Comparison of ENCODE assay signal across 10 cellular contexts in genomic region chr12:106227641-106228319, GRCh38. TPM values are rescaled to one million over a fixed set of nuclear protein-coding genes. Genes with fewer than 3 reads are reported as not detected.
DNase-seq lines count a peak whose midpoint lies in the region; ATAC-seq and FAIRE-seq lines count a peak whose summit lies in the region.
"Had no signal": no experiment of that assay in that cellular context is flagged by ENCODE, and none has a peak within 500 bp of the region (broad histone marks: within the 10 kb centered on the region; RNA-seq: fewer than 3 reads in every experiment).

No MANE protein-coding gene starts in this region.

- peak overlapping the region; percentile 81 for H3K27ac ChIP-seq in CD4-positive, CD25-positive, alpha-beta regulatory T cell (ENCODE audit: insufficient read depth, low read length, poor library complexity, severe bottlenecking)
- peak overlapping the region; percentile 61 for H3K27ac ChIP-seq in naive thymus-derived CD4-positive, alpha-beta T cell (ENCODE audit: low read depth, low read length)
- no peak overlapping the region for H3K27ac ChIP-seq in SJCRH30

- POLR2A ChIA-PET in naive thymus-derived CD4-positive, alpha-beta T cell (lab: Charles Lee): interaction anchor here (0.7 to 6.4 kb wide), 16 partner anchors 17 to 130 kb away, joined by 3 to 97 read pairs (median 4); partner anchors contain the start of genes POLR3B and TCP11L2

- peak; percentile 77 to 79 for ATAC-seq in CD4-positive, CD25-positive, alpha-beta regulatory T cell (ENCODE audit: low read depth in 2 of 2)
- ATAC-seq in activated naive CD8-positive, alpha-beta T cell treated with anti-CD3 and anti-CD28 coated beads, Interleukin-2, amount 50 U/mL, for 24 hours: peak; percentile 68
- ATAC-seq in naive thymus-derived CD4-positive, alpha-beta T cell: peak; percentile 90
- ATAC-seq in HG03520 (IDR thresholded peaks at IDR 0.05; ENCODE audit: unreplicated experiment): no peak

- intact Hi-C loops in naive thymus-derived CD4-positive, alpha-beta T cell (cut with micrococcal nuclease): loop anchor here (1.0 to 10.0 kb wide), 11 partner anchors 20 to 865 kb away; partner anchors contain the start of genes POLR3B (in 2 of the 2), CKAP4 (in 1 of the 2), CRY1 (in 1 of the 2) and TMEM263 (in 1 of the 2)

- H3K9me3 Mint-ChIP-seq in CD4-positive, CD25-positive, alpha-beta regulatory T cell: no peaks in the 10 kb centered on the region
- H3K9me3 Mint-ChIP-seq in activated naive CD8-positive, alpha-beta T cell treated with anti-CD3 and anti-CD28 coated beads, Interleukin-2, amount 50 U/mL, for 24 hours: no peaks in the 10 kb centered on the region
- no peaks in the 10 kb centered on the region for H3K9me3 Mint-ChIP-seq in naive thymus-derived CD4-positive, alpha-beta T cell
- no peaks in the 10 kb centered on the region for H3K9me3 Mint-ChIP-seq in immature natural killer cell

- no peaks in the 10 kb centered on the region for H3K9me3 ChIP-seq in CD4-positive, CD25-positive, alpha-beta regulatory T cell (ENCODE audit: control insufficient read depth in 2 of 2, low read length in 2 of 2)
- H3K9me3 ChIP-seq in naive thymus-derived CD4-positive, alpha-beta T cell (ENCODE audit: control insufficient read depth in 2 of 3, low read length in 3 of 3): no peaks in the 10 kb centered on the region
- no peaks in the 10 kb centered on the region for H3K9me3 ChIP-seq in SJCRH30 (replicated peaks)

- H3K36me3 Mint-ChIP-seq in CD4-positive, CD25-positive, alpha-beta regulatory T cell: no peaks in the 10 kb centered on the region
- H3K36me3 Mint-ChIP-seq in activated naive CD8-positive, alpha-beta T cell treated with anti-CD3 and anti-CD28 coated beads, Interleukin-2, amount 50 U/mL, for 24 hours (ENCODE audit: low read depth): no peaks in the 10 kb centered on the region
- H3K36me3 Mint-ChIP-seq in naive thymus-derived CD4-positive, alpha-beta T cell: no peaks in the 10 kb centered on the region
- H3K36me3 Mint-ChIP-seq in immature natural killer cell: no peaks in the 10 kb centered on the region

- no peaks in the 10 kb centered on the region for H3K27me3 ChIP-seq in CD4-positive, CD25-positive, alpha-beta regulatory T cell (ENCODE audit: control insufficient read depth, insufficient read depth, low read length)
- H3K27me3 ChIP-seq in naive thymus-derived CD4-positive, alpha-beta T cell (ENCODE audit: control insufficient read depth in 2 of 2, insufficient read depth in 2 of 2, low read length in 2 of 2): no peaks in the 10 kb centered on the region
- no peaks in the 10 kb centered on the region; the same call in 1 of the 2 replicates for H3K27me3 ChIP-seq in SJCRH30

- H3K36me3 ChIP-seq in CD4-positive, CD25-positive, alpha-beta regulatory T cell (ENCODE audit: control insufficient read depth, insufficient read depth, low read length): no peaks in the 10 kb centered on the region
- no peaks in the 10 kb centered on the region for H3K36me3 ChIP-seq in naive thymus-derived CD4-positive, alpha-beta T cell (ENCODE audit: control insufficient read depth in 2 of 3, insufficient read depth in 3 of 3, low read length in 3 of 3)
- H3K36me3 ChIP-seq in SJCRH30: no peaks in the 10 kb centered on the region

- DNase-seq in CD4-positive, CD25-positive, alpha-beta regulatory T cell: peak; percentile 44 to 88 (median 72)
- DNase-seq in SKM-1 (lab: John Stamatoyannopoulos, UW; ENCODE audit: unreplicated experiment) (peak; percentile 46), GM19239 (ENCODE audit: insufficient read length, low spot score) (no peak), immature natural killer cell (no peak), SJCRH30 (no peak)
- DNase-seq in activated naive CD8-positive, alpha-beta T cell treated with anti-CD3 and anti-CD28 coated beads, Interleukin-2, amount 50 U/mL, for 24 hours: peak; percentile 35
- peak in 8 of 9 donors; percentile 17 to 75 (median 51) for DNase-seq in naive thymus-derived CD4-positive, alpha-beta T cell
- DNase-seq: EL had no signal

- FAIRE-seq in GM19239 (lab: Jason Lieb, UNC): no peak
- FAIRE-seq: astrocyte had no signal

- peaks cover 6 to 31% (median 21%) of the 10 kb centered on the region in 4 donors for H3K4me1 Mint-ChIP-seq in CD4-positive, CD25-positive, alpha-beta regulatory T cell
- H3K4me1 Mint-ChIP-seq in activated naive CD8-positive, alpha-beta T cell treated with anti-CD3 and anti-CD28 coated beads, Interleukin-2, amount 50 U/mL, for 24 hours: peaks cover 13% of the 10 kb centered on the region
- H3K4me1 Mint-ChIP-seq in naive thymus-derived CD4-positive, alpha-beta T cell: peaks cover 8 to 17% (median 14%) of the 10 kb centered on the region in 7 donors
- H3K4me1 Mint-ChIP-seq in immature natural killer cell: peaks cover 0 to 2% of the 10 kb centered on the region in 2 donors

- peaks cover 12% of the 10 kb centered on the region for H3K27me3 Mint-ChIP-seq in CD4-positive, CD25-positive, alpha-beta regulatory T cell
- peaks cover 1% of the 10 kb centered on the region for H3K27me3 Mint-ChIP-seq in activated naive CD8-positive, alpha-beta T cell treated with anti-CD3 and anti-CD28 coated beads, Interleukin-2, amount 50 U/mL, for 24 hours
- peaks cover 0 to 10% (median 0%) of the 10 kb centered on the region in 5 donors for H3K27me3 Mint-ChIP-seq in naive thymus-derived CD4-positive, alpha-beta T cell
- peaks cover 2 to 7% (median 3%) of the 10 kb centered on the region in 3 donors for H3K27me3 Mint-ChIP-seq in immature natural killer cell (ENCODE audit: low read depth in 3 of 3)

- no peak overlapping the region for H3K4me3 ChIP-seq in CD4-positive, CD25-positive, alpha-beta regulatory T cell (ENCODE audit: low read depth, low read length)
- H3K4me3 ChIP-seq in naive thymus-derived CD4-positive, alpha-beta T cell (ENCODE audit: low read length): no peak overlapping the region
- no peak overlapping the region for H3K4me3 ChIP-seq in SJCRH30

- H3K4me3 Mint-ChIP-seq in CD4-positive, CD25-positive, alpha-beta regulatory T cell: peak overlapping the region; percentile 20 to 74 (median 60)
- H3K4me3 Mint-ChIP-seq in activated naive CD8-positive, alpha-beta T cell treated with anti-CD3 and anti-CD28 coated beads, Interleukin-2, amount 50 U/mL, for 24 hours: no peak overlapping the region
- peak overlapping the region in 9 of 10 donors; percentile 19 to 62 (median 43) for H3K4me3 Mint-ChIP-seq in naive thymus-derived CD4-positive, alpha-beta T cell
- H3K4me3 Mint-ChIP-seq in immature natural killer cell: no peak overlapping the region

- peak overlapping the region; percentile 74 to 95 (median 92) for H3K27ac Mint-ChIP-seq in CD4-positive, CD25-positive, alpha-beta regulatory T cell
- no peak overlapping the region for H3K27ac Mint-ChIP-seq in activated naive CD8-positive, alpha-beta T cell treated with anti-CD3 and anti-CD28 coated beads, Interleukin-2, amount 50 U/mL, for 24 hours
- peak overlapping the region; percentile 70 to 90 (median 86) for H3K27ac Mint-ChIP-seq in naive thymus-derived CD4-positive, alpha-beta T cell
- H3K27ac Mint-ChIP-seq in immature natural killer cell: no peak overlapping the region

- CTCF ChIA-PET in naive thymus-derived CD4-positive, alpha-beta T cell (lab: Charles Lee): interaction anchor here (0.7 to 6.9 kb wide), 18 partner anchors 9 to 187 kb away, joined by 3 to 95 read pairs (median 6); partner anchors contain the start of gene POLR3B

- peaks cover 17% of the 10 kb centered on the region for H3K4me1 ChIP-seq in CD4-positive, CD25-positive, alpha-beta regulatory T cell (ENCODE audit: control insufficient read depth, insufficient read depth, low read length, poor library complexity, severe bottlenecking)
- H3K4me1 ChIP-seq in naive thymus-derived CD4-positive, alpha-beta T cell (ENCODE audit: control insufficient read depth in 2 of 2, insufficient read depth in 2 of 2, low read length in 2 of 2): peaks cover 0 to 13% of the 10 kb centered on the region in 2 donors
- H3K4me1 ChIP-seq in SJCRH30: no peaks in the 10 kb centered on the region

RNA-seq across cellular contexts. Expression of gene CKAP4, which starts 20.0 kb away (rescaled TPM):
- 4.8 TPM for total RNA-seq in CD4-positive, CD25-positive, alpha-beta regulatory T cell
- 1 to 10 TPM; 3.4 to 6.0 (median 4.0) TPM for polyA plus RNA-seq in CD4-positive, CD25-positive, alpha-beta regulatory T cell
- 10 to 100 TPM in 4 of 5 experiments, 1 to 10 TPM in 1; 4.3 to 27.2 (median 13.0) TPM for total RNA-seq in naive thymus-derived CD4-positive, alpha-beta T cell
- 1 to 10 TPM; 7.1 to 7.6 TPM for polyA plus RNA-seq in naive thymus-derived CD4-positive, alpha-beta T cell
- 1 to 10 TPM in 2 of 3 donors, under 1 TPM in 1; 0.65 to 2.7 (median 1.0) TPM for polyA plus RNA-seq in immature natural killer cell
- 47.8 and 50.7 TPM in 2 replicates for total RNA-seq in SJCRH30 (2014; rRNA removed; shearing (Covaris generic))

Comparison
In these comparisons a context has a peak if more than half of its experiments do, and no peak if none do; other contexts are left out.
1. DNase-seq: peak in CD4-positive, CD25-positive, alpha-beta regulatory T cell (3 of 3), SKM-1 (single experiment), activated naive CD8-positive, alpha-beta T cell treated with anti-CD3 and anti-CD28 coated beads, Interleukin-2, amount 50 U/mL, for 24 hours (single experiment) and naive thymus-derived CD4-positive, alpha-beta T cell (8 of 9); none in GM19239 (single experiment), immature natural killer cell (0 of 3) and SJCRH30 (0 of 2).
2. H3K27ac Mint-ChIP-seq: peak in CD4-positive, CD25-positive, alpha-beta regulatory T cell (3 of 3) and naive thymus-derived CD4-positive, alpha-beta T cell (9 of 9); none in activated naive CD8-positive, alpha-beta T cell treated with anti-CD3 and anti-CD28 coated beads, Interleukin-2, amount 50 U/mL, for 24 hours (single experiment) and immature natural killer cell (0 of 6).
3. H3K4me3 Mint-ChIP-seq: peak in CD4-positive, CD25-positive, alpha-beta regulatory T cell (4 of 4) and naive thymus-derived CD4-positive, alpha-beta T cell (9 of 10); none in activated naive CD8-positive, alpha-beta T cell treated with anti-CD3 and anti-CD28 coated beads, Interleukin-2, amount 50 U/mL, for 24 hours (single experiment) and immature natural killer cell (0 of 5).